Comparison of ENCODE assay signal across 13 cellular contexts in genomic region chr7:37081436-37081835, GRCh38.
DNase-seq lines count a peak whose midpoint lies in the region; ATAC-seq and TF ChIP-seq lines count a peak whose summit lies in the region.
"Had no signal": no experiment of that assay in that cellular context is flagged by ENCODE, and none has a peak within 500 bp of the region (broad histone marks: within the 10 kb centered on the region; RNA-seq: fewer than 3 reads in every experiment).

No MANE protein-coding gene starts in this region.

- H3K9me3 ChIP-seq in cardiac muscle cell (ENCODE audit: low read depth) (no peaks in the 10 kb centered on the region), right atrium auricular region (no peaks in the 10 kb centered on the region)

- H3K36me3 Mint-ChIP-seq in stimulated activated naive B cell treated with anti-CD40 and anti-IgM and Interleukin-4, amounts not matched to agents 10 μg/mL and 1 μg/mL and 100 μg/mL, for 72 hours, result peaks cover 32 to 56% of the 10 kb centered on the region in 2 donors

- H3K36me3 ChIP-seq in cardiac muscle cell (no peaks in the 10 kb centered on the region), right atrium auricular region (no peaks in the 10 kb centered on the region)

- H3K9me3 Mint-ChIP-seq in stimulated activated naive B cell treated with anti-CD40 and anti-IgM and Interleukin-4, amounts not matched to agents 10 μg/mL and 1 μg/mL and 100 μg/mL, for 72 hours, result no peaks in the 10 kb centered on the region
- H3K9me3 Mint-ChIP-seq: stimulated activated naive CD8-positive, alpha-beta T cell treated with anti-CD3 and anti-CD28 coated beads, Interleukin-15, amount 100 ng/mL, for 72 hours had no signal

- no peaks in the 10 kb centered on the region for H3K27me3 Mint-ChIP-seq in stimulated activated naive B cell treated with anti-CD40 and anti-IgM and Interleukin-4, amounts not matched to agents 10 μg/mL and 1 μg/mL and 100 μg/mL, for 72 hours
- H3K27me3 Mint-ChIP-seq: stimulated activated naive CD8-positive, alpha-beta T cell treated with anti-CD3 and anti-CD28 coated beads, Interleukin-15, amount 100 ng/mL, for 72 hours had no signal

- ATAC-seq in stimulated activated naive B cell treated with anti-CD40 and anti-IgM and Interleukin-4, amounts not matched to agents 10 μg/mL and 1 μg/mL and 100 μg/mL, for 72 hours (replicated peaks), result no peak
- ATAC-seq in HG03175 (IDR thresholded peaks at IDR 0.05; ENCODE audit: unreplicated experiment), result no peak
- ATAC-seq: stimulated activated naive CD8-positive, alpha-beta T cell treated with anti-CD3 and anti-CD28 coated beads, Interleukin-15, amount 100 ng/mL, for 72 hours had no signal

- H3K27ac Mint-ChIP-seq in stimulated activated naive B cell treated with anti-CD40 and anti-IgM and Interleukin-4, amounts not matched to agents 10 μg/mL and 1 μg/mL and 100 μg/mL, for 72 hours, result no peak overlapping the region

- no peaks in the 10 kb centered on the region for H3K27me3 ChIP-seq in cardiac muscle cell
- H3K27me3 ChIP-seq in right atrium auricular region, result no peaks in the 10 kb centered on the region

- DNase-seq in cardiac muscle cell (ENCODE audit: low read depth in 1 of 2, low spot score in 1 of 2) (peak; percentile 13 to 25), right atrium auricular region (ENCODE audit: low spot score) (no peak), NCI-H748 (lab: John Stamatoyannopoulos, UW; ENCODE audit: unreplicated experiment) (peak; percentile 77), fibroblast of mammary gland (ENCODE audit: low read depth) (peak; percentile 15), Kasumi-1 (lab: John Stamatoyannopoulos, UW) (no peak), SK-N-DZ (ENCODE audit: low spot score) (no peak)
- peak; percentile 4 for DNase-seq in stimulated activated naive B cell treated with anti-CD40 and anti-IgM and Interleukin-4, amounts not matched to agents 10 μg/mL and 1 μg/mL and 100 μg/mL, for 72 hours
- DNase-seq: NCI-H446 treated with DMSO at 0.1 percent for 48 hours, posterior cingulate gyrus, SW 1271 had no signal

- H3K27ac ChIP-seq in cardiac muscle cell, result no peak overlapping the region
- H3K27ac ChIP-seq in right atrium auricular region, result no peak overlapping the region
- H3K27ac ChIP-seq: HL-60 had no signal

- peaks cover 10 to 18% of the 10 kb centered on the region in 2 donors for H3K4me1 Mint-ChIP-seq in stimulated activated naive B cell treated with anti-CD40 and anti-IgM and Interleukin-4, amounts not matched to agents 10 μg/mL and 1 μg/mL and 100 μg/mL, for 72 hours

- TF ChIP-seq CTCF in cardiac muscle cell (IDR thresholded peaks at IDR 0.05; ENCODE audit: low read depth, low read length) (no peak), right atrium auricular region (IDR thresholded peaks at IDR 0.05) (no peak), fibroblast of mammary gland (conservative IDR thresholded peaks at IDR 0.05; ENCODE audit: control insufficient read depth, insufficient read depth, low read depth, low read length) (no peak)

- no peak overlapping the region for H3K4me3 Mint-ChIP-seq in stimulated activated naive B cell treated with anti-CD40 and anti-IgM and Interleukin-4, amounts not matched to agents 10 μg/mL and 1 μg/mL and 100 μg/mL, for 72 hours
- H3K4me3 Mint-ChIP-seq: stimulated activated naive CD8-positive, alpha-beta T cell treated with anti-CD3 and anti-CD28 coated beads, Interleukin-15, amount 100 ng/mL, for 72 hours had no signal

- H3K4me3 ChIP-seq in cardiac muscle cell, result no peak overlapping the region
- no peak overlapping the region for H3K4me3 ChIP-seq in right atrium auricular region
- H3K4me3 ChIP-seq in fibroblast of mammary gland (ENCODE audit: control insufficient read depth, low read depth, low read length), result no peak overlapping the region

- H3K4me1 ChIP-seq in cardiac muscle cell (ENCODE audit: low read depth) (no peaks in the 10 kb centered on the region), right atrium auricular region (peaks cover 0 to 19% of the 10 kb centered on the region in 2 donors)

Comparison
In these comparisons a context has a peak if more than half of its experiments do, and no peak if none do; other contexts are left out.
1. DNase-seq: peak in cardiac muscle cell (2 of 2), NCI-H748 (single experiment), fibroblast of mammary gland (single experiment) and stimulated activated naive B cell treated with anti-CD40 and anti-IgM and Interleukin-4, amounts not matched to agents 10 μg/mL and 1 μg/mL and 100 μg/mL, for 72 hours (single experiment); none in right atrium auricular region (single experiment), Kasumi-1 (0 of 2) and SK-N-DZ (single experiment).